In genomic region chr18:57619881-57620280, GRCh38 we compare ENCODE assay signal across 14 cellular contexts. TPM values are rescaled to one million over a fixed set of nuclear protein-coding genes. Genes with fewer than 3 reads are reported as not detected.
DNase-seq lines count a peak whose midpoint lies in the region; ATAC-seq and TF ChIP-seq lines count a peak whose summit lies in the region.
"Had no signal": no experiment of that assay in that cellular context is flagged by ENCODE, and none has a peak within 500 bp of the region (broad histone marks: within the 10 kb centered on the region; RNA-seq: fewer than 3 reads in every experiment).

No MANE protein-coding gene starts in this region.

- H3K36me3 Mint-ChIP-seq in T-helper 17 cell (ENCODE audit: low read depth): peaks cover 2% of the 10 kb centered on the region
- H3K36me3 Mint-ChIP-seq in stimulated activated effector memory CD8-positive, alpha-beta T cell treated with anti-CD3 and anti-CD28 coated beads, Interleukin-12 subunit alpha, Interleukin-12 subunit beta, amount 100 ng/mL, for 72 hours: peaks cover 72% of the 10 kb centered on the region

- H3K27ac ChIP-seq in left ventricle myocardium inferior (replicated peaks) (no peak overlapping the region), hepatocyte (no peak overlapping the region), upper lobe of left lung (no peak overlapping the region)
- H3K27ac ChIP-seq: brain microvascular endothelial cell, C4-2B, SJSA1, testis had no signal

- no peak overlapping the region for H2AFZ ChIP-seq in hepatocyte

- H3K9me3 Mint-ChIP-seq in stimulated activated effector memory CD8-positive, alpha-beta T cell treated with anti-CD3 and anti-CD28 coated beads, Interleukin-12 subunit alpha, Interleukin-12 subunit beta, amount 100 ng/mL, for 72 hours: no peaks in the 10 kb centered on the region

- H3K9me3 ChIP-seq in left ventricle myocardium inferior (replicated peaks) (no peaks in the 10 kb centered on the region), T-helper 17 cell (ENCODE audit: control insufficient read depth, low read length, poor library complexity, severe bottlenecking) (no peaks in the 10 kb centered on the region), hepatocyte (ENCODE audit: low read depth) (no peaks in the 10 kb centered on the region), upper lobe of left lung (no peaks in the 10 kb centered on the region)
- H3K9me3 ChIP-seq: SJSA1, testis had no signal

- peak overlapping the region; percentile 77 for H3K4me2 ChIP-seq in hepatocyte

- H3K4me1 ChIP-seq in left ventricle myocardium inferior (peaks cover 43% of the 10 kb centered on the region), hepatocyte (ENCODE audit: insufficient read depth) (peaks cover 15% of the 10 kb centered on the region), upper lobe of left lung (peaks cover 12 to 20% (median 17%) of the 10 kb centered on the region in 4 donors)

- no peak for ATAC-seq in T-helper 17 cell
- no peak for ATAC-seq in stimulated activated effector memory CD8-positive, alpha-beta T cell treated with anti-CD3 and anti-CD28 coated beads, Interleukin-12 subunit alpha, Interleukin-12 subunit beta, amount 100 ng/mL, for 72 hours
- no peak for ATAC-seq in upper lobe of left lung (ENCODE audit: low FRiP score in 2 of 2)

- TF ChIP-seq POLR2A in upper lobe of left lung (IDR thresholded peaks at IDR 0.05): no peak

- TF ChIP-seq EP300 in upper lobe of left lung (IDR thresholded peaks at IDR 0.05): no peak

- TF ChIP-seq CTCF in left ventricle myocardium inferior (IDR thresholded peaks at IDR 0.05; ENCODE audit: borderline replicate concordance) (no peak), hepatocyte (IDR thresholded peaks at IDR 0.05; ENCODE audit: poor library complexity) (no peak), upper lobe of left lung (IDR thresholded peaks at IDR 0.05) (no peak)

- peaks cover 15% of the 10 kb centered on the region for H3K4me1 Mint-ChIP-seq in T-helper 17 cell
- peaks cover 6% of the 10 kb centered on the region for H3K4me1 Mint-ChIP-seq in stimulated activated effector memory CD8-positive, alpha-beta T cell treated with anti-CD3 and anti-CD28 coated beads, Interleukin-12 subunit alpha, Interleukin-12 subunit beta, amount 100 ng/mL, for 72 hours

- intact Hi-C loops in left ventricle myocardium inferior (cut with micrococcal nuclease): no loop called here
- intact Hi-C loops in cardiac septum (cut with DNase I): loop anchor here (5.0 kb wide), 1 partner anchor 422 kb away; the partner anchor contains the start of gene NEDD4L

- H3K4me3 Mint-ChIP-seq in T-helper 17 cell: no peak overlapping the region
- peak overlapping the region; percentile 91 for H3K4me3 Mint-ChIP-seq in stimulated activated effector memory CD8-positive, alpha-beta T cell treated with anti-CD3 and anti-CD28 coated beads, Interleukin-12 subunit alpha, Interleukin-12 subunit beta, amount 100 ng/mL, for 72 hours

- H3K36me3 ChIP-seq in left ventricle myocardium inferior: peaks cover 46% of the 10 kb centered on the region
- H3K36me3 ChIP-seq in hepatocyte (replicated peaks; ENCODE audit: insufficient read depth, low read depth): no peaks in the 10 kb centered on the region
- peaks cover 8 to 38% (median 15%) of the 10 kb centered on the region in 4 donors for H3K36me3 ChIP-seq in upper lobe of left lung

- H3K27ac Mint-ChIP-seq in T-helper 17 cell: peak overlapping the region; percentile 95
- peak overlapping the region; percentile 97 for H3K27ac Mint-ChIP-seq in stimulated activated effector memory CD8-positive, alpha-beta T cell treated with anti-CD3 and anti-CD28 coated beads, Interleukin-12 subunit alpha, Interleukin-12 subunit beta, amount 100 ng/mL, for 72 hours

- peaks cover 38% of the 10 kb centered on the region for H3K79me2 ChIP-seq in hepatocyte

- H3K27me3 ChIP-seq in left ventricle myocardium inferior (ENCODE audit: low read depth): no peaks in the 10 kb centered on the region
- H3K27me3 ChIP-seq in hepatocyte: no peaks in the 10 kb centered on the region
- no peaks in the 10 kb centered on the region for H3K27me3 ChIP-seq in upper lobe of left lung
- H3K27me3 ChIP-seq: brain microvascular endothelial cell, SJSA1, testis had no signal

- no peaks in the 10 kb centered on the region for H3K27me3 Mint-ChIP-seq in T-helper 17 cell

- WGBS in hepatocyte (ENCODE audit: low lambda C conversion rate, missing lambda C conversion rate): 83% methylated on average over 3 of the region's 3 CpGs
- 89 to 95% methylated on average over 3 of the region's 3 CpGs for WGBS in upper lobe of left lung, 2 donors

- DNase-seq in left ventricle myocardium inferior (no peak), cardiac septum (ENCODE audit: low spot score) (no peak), T-helper 17 cell (no peak), hepatocyte (ENCODE audit: low spot score) (no peak), NCI-H2227 treated with DMSO at 0.1 percent for 48 hours (lab: John Stamatoyannopoulos, UW) (no peak), upper lobe of left lung (no peak), amygdala (lab: John Stamatoyannopoulos, UW) (no peak)
- no peak for DNase-seq in stimulated activated effector memory CD8-positive, alpha-beta T cell treated with anti-CD3 and anti-CD28 coated beads, Interleukin-12 subunit alpha, Interleukin-12 subunit beta, amount 100 ng/mL, for 72 hours (ENCODE audit: low spot score in 2 of 2)
- DNase-seq: brain microvascular endothelial cell, NCI-H1092, NCI-H526 treated with DMSO at 0.1 percent for 48 hours, testis had no signal

- H3K4me3 ChIP-seq in left ventricle myocardium inferior (peak overlapping the region; percentile 95), hepatocyte (no peak overlapping the region), upper lobe of left lung (no peak overlapping the region)
- H3K4me3 ChIP-seq: SJSA1, testis had no signal

- H3K9me2 ChIP-seq in hepatocyte (replicated peaks; ENCODE audit: insufficient read depth): no peaks in the 10 kb centered on the region

- H4K20me1 ChIP-seq in hepatocyte (ENCODE audit: insufficient read depth, poor library complexity, severe bottlenecking): no peaks in the 10 kb centered on the region

RNA-seq across cellular contexts. Expression of gene NARS1, which starts 1.8 kb away (rescaled TPM):
- 117 TPM for total RNA-seq in left ventricle myocardium inferior
- total RNA-seq in cardiac septum: 111 TPM
- total RNA-seq in T-helper 17 cell: 10 to 100 TPM; 63.3 to 87.3 TPM
- total RNA-seq in hepatocyte: 179 and 184 TPM in 2 replicates
- polyA plus RNA-seq in hepatocyte: 123 and 124 TPM in 2 replicates
- 100 to 1,000 TPM in 3 of 6 donors, 10 to 100 TPM in 3; 55.8 to 112 (median 99.0) TPM for total RNA-seq in upper lobe of left lung

RNA-seq across cellular contexts. Expression of gene FECH, which starts 33.4 kb away (rescaled TPM):
- total RNA-seq in left ventricle myocardium inferior: 37.0 TPM
- total RNA-seq in cardiac septum: 39.5 TPM
- total RNA-seq in T-helper 17 cell: 10 to 100 TPM in 1 of 2 donors, 1 to 10 TPM in 1; 9.9 to 10.8 TPM
- 19.3 and 28.1 TPM in 2 replicates for total RNA-seq in hepatocyte
- 14.5 and 17.4 TPM in 2 replicates for polyA plus RNA-seq in hepatocyte
- 10 to 100 TPM; 11.4 to 27.2 (median 22.1) TPM for total RNA-seq in upper lobe of left lung
